Comparison of ENCODE assay signal across 10 cellular contexts in the genomic region with DNA sequence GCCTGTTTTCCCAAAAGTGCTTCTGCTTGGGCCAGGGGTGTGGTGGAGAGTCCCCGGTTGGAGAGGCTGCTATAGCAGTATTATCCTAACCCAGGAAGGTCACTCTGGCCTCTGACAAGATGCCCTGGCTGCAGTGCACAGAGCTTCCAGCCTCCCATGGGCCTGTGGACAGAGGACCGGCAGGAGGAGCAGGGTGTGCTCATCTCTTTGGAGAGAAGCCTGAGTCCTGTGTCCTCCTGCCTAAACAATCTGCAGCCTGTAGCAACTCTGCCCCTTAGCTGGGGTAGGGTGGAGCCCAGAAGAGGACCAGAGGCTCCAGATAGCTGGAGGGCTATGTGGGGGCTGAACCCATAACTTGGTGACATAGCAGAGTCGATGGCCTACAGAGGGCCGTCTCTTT.
DNase-seq lines count a peak whose midpoint lies in the region; ATAC-seq and TF ChIP-seq lines count a peak whose summit lies in the region.
"Had no signal": no experiment of that assay in that cellular context is flagged by ENCODE, and none has a peak within 500 bp of the region (broad histone marks: within the 10 kb centered on the region; RNA-seq: fewer than 3 reads in every experiment).

No MANE protein-coding gene starts in this region.

- TF ChIP-seq CTCF in breast epithelium (IDR thresholded peaks at IDR 0.05) = no peak
- no peak for TF ChIP-seq CTCF in lower lobe of right lung (IDR thresholded peaks at IDR 0.05)
- TF ChIP-seq CTCF in transverse colon (IDR thresholded peaks at IDR 0.05) = no peak
- no peak for TF ChIP-seq CTCF in GM10266 (IDR thresholded peaks at IDR 0.05; ENCODE audit: control insufficient read depth, insufficient read depth, low read depth, missing control alignments)

- H3K4me3 ChIP-seq in breast epithelium (no peak overlapping the region), lower lobe of right lung (no peak overlapping the region), transverse colon (no peak overlapping the region)
- H3K4me3 ChIP-seq: SJSA1 had no signal

- no peak for TF ChIP-seq EP300 in transverse colon (IDR thresholded peaks at IDR 0.05; ENCODE audit: low read depth)

- peaks cover 90% of the 10 kb centered on the region for H3K4me1 Mint-ChIP-seq in activated T-cell treated with anti-CD3 and anti-CD28 coated beads, Interleukin-2, amount 50 U/mL, for 24 hours (ENCODE audit: low read depth)

- no peaks in the 10 kb centered on the region for H3K9me3 ChIP-seq in breast epithelium
- H3K9me3 ChIP-seq in lower lobe of right lung = no peaks in the 10 kb centered on the region
- no peaks in the 10 kb centered on the region for H3K9me3 ChIP-seq in transverse colon
- H3K9me3 ChIP-seq: SJSA1 had no signal

- WGBS in transverse colon (ENCODE audit: low coverage in 1 of 2), 2 donors = 60 to 80% methylated on average over 2 to 4 of the region's 4 CpGs

- in situ Hi-C loops in transverse colon (cut with MboI; ENCODE audit: low pct_ligation_motif_present in 1 of 4, low pct_unique_long_range_greater_than_20kb in 1 of 4, low sequenced_read_pairs in 3 of 4) = no loop called here

- DNase-seq in activated T-cell treated with anti-CD3 and anti-CD28 coated beads, Interleukin-2, amount 50 U/mL, for 24 hours = no peak
- DNase-seq in activated T-cell treated with anti-CD3 and anti-CD28 coated beads for 4 hours (no peak), breast epithelium (ENCODE audit: low spot score in 2 of 2) (no peak), lower lobe of right lung (no peak), transverse colon (no peak), NCI-H226 (no peak), GM10266 (ENCODE audit: extremely low spot score) (no peak)
- DNase-seq: activated CD8-positive, alpha-beta memory T cell treated with anti-CD3 and anti-CD28 coated beads, Interleukin-2, amount 50 U/mL, for 48 hours had no signal

- H3K9me3 Mint-ChIP-seq in activated T-cell treated with anti-CD3 and anti-CD28 coated beads, Interleukin-2, amount 50 U/mL, for 24 hours = no peaks in the 10 kb centered on the region

- H3K27ac ChIP-seq in breast epithelium (peak overlapping the region; percentile 38 to 81), lower lobe of right lung (peak overlapping the region; percentile 68), transverse colon (peak overlapping the region; percentile 77 to 84 (median 80))
- H3K27ac ChIP-seq: SJSA1 had no signal

- peak; percentile 7 to 8 for ATAC-seq in lower lobe of right lung
- no peak for ATAC-seq in GM18505 (IDR thresholded peaks at IDR 0.05; ENCODE audit: unreplicated experiment)

- no peaks in the 10 kb centered on the region for H3K27me3 Mint-ChIP-seq in activated T-cell treated with anti-CD3 and anti-CD28 coated beads, Interleukin-2, amount 50 U/mL, for 24 hours

- intact Hi-C loops in breast epithelium (cut with DNase I; ENCODE audit: low total_unique reads) = no loop called here
- intact Hi-C loops in lower lobe of right lung (cut with DNase I) = no loop called here
- intact Hi-C loops in transverse colon (cut with DNase I; ENCODE audit: low total_unique reads) = no loop called here

- no peaks in the 10 kb centered on the region for H3K36me3 Mint-ChIP-seq in activated T-cell treated with anti-CD3 and anti-CD28 coated beads, Interleukin-2, amount 50 U/mL, for 24 hours (ENCODE audit: low read depth)

- H3K27me3 ChIP-seq in breast epithelium (no peaks in the 10 kb centered on the region), lower lobe of right lung (ENCODE audit: low read depth) (no peaks in the 10 kb centered on the region), transverse colon (no peaks in the 10 kb centered on the region)
- H3K27me3 ChIP-seq: SJSA1 had no signal

- H3K4me1 ChIP-seq in breast epithelium (peaks cover 2 to 31% of the 10 kb centered on the region in 2 donors), lower lobe of right lung (peaks cover 62% of the 10 kb centered on the region), transverse colon (peaks cover 35 to 57% (median 42%) of the 10 kb centered on the region in 4 donors)

- H3K4me3 Mint-ChIP-seq in activated T-cell treated with anti-CD3 and anti-CD28 coated beads, Interleukin-2, amount 50 U/mL, for 24 hours = no peak overlapping the region

- peak overlapping the region; percentile 93 for H3K27ac Mint-ChIP-seq in activated T-cell treated with anti-CD3 and anti-CD28 coated beads, Interleukin-2, amount 50 U/mL, for 24 hours

- TF ChIP-seq POLR2A in breast epithelium (IDR thresholded peaks at IDR 0.05) = no peak
- TF ChIP-seq POLR2A in transverse colon (IDR thresholded peaks at IDR 0.05) = no peak
- no peak for TF ChIP-seq POLR2A in GM18505 (IDR thresholded peaks at IDR 0.05; ENCODE audit: borderline replicate concordance, extremely low read depth, insufficient read depth, insufficient read length)

- H3K36me3 ChIP-seq in breast epithelium = no peaks in the 10 kb centered on the region
- H3K36me3 ChIP-seq in lower lobe of right lung = no peaks in the 10 kb centered on the region
- no peaks in the 10 kb centered on the region for H3K36me3 ChIP-seq in transverse colon
